2 cellular contexts compared by ENCODE assay signal in the genomic region with DNA sequence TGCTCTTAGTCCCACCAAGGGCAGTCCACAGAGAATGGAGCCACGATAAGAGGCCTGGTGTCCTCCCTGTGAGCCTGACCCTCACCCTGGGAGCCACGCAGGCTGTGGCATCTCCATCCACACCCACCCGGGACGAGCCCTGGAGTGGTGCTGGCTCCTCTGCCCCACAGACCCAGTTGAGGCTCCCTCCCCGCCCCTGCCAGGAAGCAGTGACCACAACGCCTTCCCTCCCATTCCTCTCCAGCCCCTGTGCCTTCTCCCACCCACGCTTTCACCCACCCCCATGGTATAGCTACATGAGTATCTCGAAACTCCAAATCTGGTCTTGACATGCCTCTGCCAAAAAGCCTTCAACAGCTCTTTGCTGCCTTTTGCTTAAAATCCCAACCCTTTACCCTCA.
TF ChIP-seq lines count a peak whose summit lies in the region.

No MANE protein-coding gene starts in this region.

TF ChIP-seq in H1, 55 proteins besides CTCF, POLR2A, EP300 and RAD21:
- TF ChIP-seq, protein P1, sequence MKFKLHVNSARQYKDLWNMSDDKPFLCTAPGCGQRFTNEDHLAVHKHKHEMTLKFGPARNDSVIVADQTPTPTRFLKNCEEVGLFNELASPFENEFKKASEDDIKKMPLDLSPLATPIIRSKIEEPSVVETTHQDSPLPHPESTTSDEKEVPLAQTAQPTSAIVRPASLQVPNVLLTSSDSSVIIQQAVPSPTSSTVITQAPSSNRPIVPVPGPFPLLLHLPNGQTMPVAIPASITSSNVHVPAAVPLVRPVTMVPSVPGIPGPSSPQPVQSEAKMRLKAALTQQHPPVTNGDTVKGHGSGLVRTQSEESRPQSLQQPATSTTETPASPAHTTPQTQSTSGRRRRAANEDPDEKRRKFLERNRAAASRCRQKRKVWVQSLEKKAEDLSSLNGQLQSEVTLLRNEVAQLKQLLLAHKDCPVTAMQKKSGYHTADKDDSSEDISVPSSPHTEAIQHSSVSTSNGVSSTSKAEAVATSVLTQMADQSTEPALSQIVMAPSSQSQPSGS (IDR thresholded peaks at IDR 0.05; ENCODE audit: low read length) = no peak
- TF ChIP-seq GABPA (IDR thresholded peaks at IDR 0.05; ENCODE audit: borderline replicate concordance, insufficient read depth, low read length) (no peak), EGR1 (IDR thresholded peaks at IDR 0.05; ENCODE audit: borderline replicate concordance, low read depth, low read length) (no peak), NRF1 (IDR thresholded peaks at IDR 0.05; ENCODE audit: low read depth, low read length) (no peak), RFX5 (IDR thresholded peaks at IDR 0.05; ENCODE audit: borderline replicate concordance, low read depth, low read length) (no peak), YY1 (IDR thresholded peaks at IDR 0.05; ENCODE audit: low read depth, low read length) (no peak), CTBP2 (IDR thresholded peaks at IDR 0.05; ENCODE audit: borderline replicate concordance, insufficient read depth, insufficient read length, low read length) (no peak)

TF ChIP-seq in HEK293T, 16 proteins besides CTCF, POLR2A, EP300 and RAD21 (continued from another document):
- TF ChIP-seq FOXM1 (IDR thresholded peaks at IDR 0.05; ENCODE audit: borderline replicate concordance) (no peak), HDGF (IDR thresholded peaks at IDR 0.05; ENCODE audit: borderline replicate concordance) (no peak), LEF1 (IDR thresholded peaks at IDR 0.05; ENCODE audit: borderline replicate concordance) (no peak), FOXK2 (IDR thresholded peaks at IDR 0.05) (no peak), CTBP1 (IDR thresholded peaks at IDR 0.05; ENCODE audit: borderline replicate concordance) (no peak), TARDBP (IDR thresholded peaks at IDR 0.05) (no peak), L3MBTL2 (conservative IDR thresholded peaks at IDR 0.05) (no peak), ARNT (IDR thresholded peaks at IDR 0.05) (no peak), NFRKB (IDR thresholded peaks at IDR 0.05) (no peak), SP1 (IDR thresholded peaks at IDR 0.05) (no peak)
- TF ChIP-seq, protein P2, sequence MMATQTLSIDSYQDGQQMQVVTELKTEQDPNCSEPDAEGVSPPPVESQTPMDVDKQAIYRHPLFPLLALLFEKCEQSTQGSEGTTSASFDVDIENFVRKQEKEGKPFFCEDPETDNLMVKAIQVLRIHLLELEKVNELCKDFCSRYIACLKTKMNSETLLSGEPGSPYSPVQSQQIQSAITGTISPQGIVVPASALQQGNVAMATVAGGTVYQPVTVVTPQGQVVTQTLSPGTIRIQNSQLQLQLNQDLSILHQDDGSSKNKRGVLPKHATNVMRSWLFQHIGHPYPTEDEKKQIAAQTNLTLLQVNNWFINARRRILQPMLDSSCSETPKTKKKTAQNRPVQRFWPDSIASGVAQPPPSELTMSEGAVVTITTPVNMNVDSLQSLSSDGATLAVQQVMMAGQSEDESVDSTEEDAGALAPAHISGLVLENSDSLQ (IDR thresholded peaks at IDR 0.05) = no peak
TF ChIP-seq in HEK293T: peak in this region for 0.
